In the genomic region with DNA sequence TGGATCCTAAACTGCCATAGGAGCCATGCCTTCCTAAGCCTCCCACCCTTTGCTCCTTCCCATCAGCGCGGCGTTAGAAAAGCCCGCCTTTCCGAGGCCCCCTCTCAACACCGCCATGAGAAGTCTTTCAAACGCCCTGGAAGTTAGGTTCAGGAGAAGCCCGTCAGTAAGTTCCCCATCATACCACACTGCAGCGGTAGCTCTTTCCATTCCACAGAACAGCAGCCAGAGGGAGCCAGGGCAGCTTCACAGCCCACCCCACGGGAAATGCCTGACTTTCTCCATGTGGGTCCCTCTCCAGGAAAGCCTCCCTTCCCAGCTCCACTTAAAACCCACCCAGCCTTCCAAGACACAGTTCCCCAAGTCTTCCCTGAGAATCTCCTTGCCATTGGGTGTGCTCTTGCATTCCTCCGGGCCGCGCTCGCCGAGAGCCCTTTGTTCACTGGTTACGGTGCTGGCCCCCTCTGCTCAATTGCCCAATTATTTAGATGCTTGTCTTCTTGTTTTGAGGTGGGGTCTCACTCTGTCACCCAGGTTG, we compare ENCODE assay signal across 8 cellular contexts. TPM values are rescaled to one million over a fixed set of nuclear protein-coding genes. Genes with fewer than 3 reads are reported as not detected.
DNase-seq lines count a peak whose midpoint lies in the region; ATAC-seq and TF ChIP-seq lines count a peak whose summit lies in the region.

No MANE protein-coding gene starts in this region.

- H3K9me3 ChIP-seq in breast epithelium (no peaks in the 10 kb centered on the region), thyroid gland (no peaks in the 10 kb centered on the region)

- peaks cover 2% of the 10 kb centered on the region for H3K27me3 Mint-ChIP-seq in memory B cell

- H3K27ac Mint-ChIP-seq in memory B cell = peak overlapping the region; percentile 64

- H3K4me1 ChIP-seq in breast epithelium (peaks cover 0 to 9% of the 10 kb centered on the region in 2 donors), thyroid gland (peaks cover 8 to 20% of the 10 kb centered on the region in 2 donors)

- no peaks in the 10 kb centered on the region for H3K27me3 ChIP-seq in breast epithelium
- H3K27me3 ChIP-seq in thyroid gland = no peaks in the 10 kb centered on the region

- H3K4me1 Mint-ChIP-seq in memory B cell = peaks cover 33% of the 10 kb centered on the region

- POLR2A ChIA-PET in HEK293T (lab: Yijun Ruan, JAX) = interaction anchor here (1.0 to 1.4 kb wide), 3 partner anchors 9 to 45 kb away, joined by 3 to 5 read pairs (median 4); a partner anchor contains a TSS

- H3K4me3 Mint-ChIP-seq in memory B cell = peak overlapping the region; percentile 63

- in situ Hi-C loops in ACHN (cut with HindIII; ENCODE audit: low pct_ligation_motif_present, low pct_unique_long_range_greater_than_20kb, low sequenced_read_pairs) = no loop called here

- no peak for ATAC-seq in memory B cell (ENCODE audit: low read depth)
- no peak for ATAC-seq in GM21390 (IDR thresholded peaks at IDR 0.05; ENCODE audit: unreplicated experiment)
- ATAC-seq in HG03521 (IDR thresholded peaks at IDR 0.05; ENCODE audit: unreplicated experiment) = no peak

- peak overlapping the region in 1 of 3 donors; percentile 57 for H3K4me3 ChIP-seq in breast epithelium
- H3K4me3 ChIP-seq in thyroid gland (replicated peaks in 1 of 3) = no peak overlapping the region

- no peak for TF ChIP-seq CTCF in breast epithelium (IDR thresholded peaks at IDR 0.05)
- no peak for TF ChIP-seq CTCF in thyroid gland (IDR thresholded peaks at IDR 0.05)

- TF ChIP-seq POLR2A in breast epithelium (IDR thresholded peaks at IDR 0.05) (no peak), thyroid gland (IDR thresholded peaks at IDR 0.05) (no peak)

- CTCF ChIA-PET in HEK293T (lab: Yijun Ruan, JAX) = interaction anchor here (0.5 to 1.5 kb wide), 6 partner anchors 9 to 85 kb away, joined by 3 to 5 read pairs (median 3); no protein-coding TSS in a partner anchor

- H3K27ac ChIP-seq in breast epithelium (peak overlapping the region; percentile 66 to 83), thyroid gland (peak overlapping the region in 1 of 3 donors; percentile 6)

- no peaks in the 10 kb centered on the region for H3K36me3 Mint-ChIP-seq in memory B cell

- no peaks in the 10 kb centered on the region for H3K9me3 Mint-ChIP-seq in memory B cell

- 79 to 83% methylated on average over 11 to 16 of the region's 16 CpGs for WGBS in thyroid gland, 2 donors

- intact Hi-C loops in breast epithelium (cut with DNase I; ENCODE audit: low total_unique reads) = no loop called here
- intact Hi-C loops in thyroid gland (cut with DNase I) = no loop called here

- H3K36me3 ChIP-seq in breast epithelium (no peaks in the 10 kb centered on the region), thyroid gland (no peaks in the 10 kb centered on the region)

- DNase-seq in ACHN = peak; percentile 51
- DNase-seq in HEK293T (ENCODE audit: extremely low spot score) = peak; percentile 49
- DNase-seq in breast epithelium (ENCODE audit: low spot score in 2 of 2) = no peak
- DNase-seq in memory B cell (ENCODE audit: low spot score in 2 of 2) = no peak
- no peak for DNase-seq in H4 (ENCODE audit: low spot score)
- no peak for DNase-seq in thyroid gland

TF ChIP-seq in HEK293T, 16 proteins besides CTCF, POLR2A, EP300 and RAD21:
- TF ChIP-seq, protein P1, sequence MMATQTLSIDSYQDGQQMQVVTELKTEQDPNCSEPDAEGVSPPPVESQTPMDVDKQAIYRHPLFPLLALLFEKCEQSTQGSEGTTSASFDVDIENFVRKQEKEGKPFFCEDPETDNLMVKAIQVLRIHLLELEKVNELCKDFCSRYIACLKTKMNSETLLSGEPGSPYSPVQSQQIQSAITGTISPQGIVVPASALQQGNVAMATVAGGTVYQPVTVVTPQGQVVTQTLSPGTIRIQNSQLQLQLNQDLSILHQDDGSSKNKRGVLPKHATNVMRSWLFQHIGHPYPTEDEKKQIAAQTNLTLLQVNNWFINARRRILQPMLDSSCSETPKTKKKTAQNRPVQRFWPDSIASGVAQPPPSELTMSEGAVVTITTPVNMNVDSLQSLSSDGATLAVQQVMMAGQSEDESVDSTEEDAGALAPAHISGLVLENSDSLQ (IDR thresholded peaks at IDR 0.05) = no peak

RNA-seq across cellular contexts. Expression of a gene that starts 28.7 kb away (rescaled TPM):
- total RNA-seq in breast epithelium (10 to 100 TPM in 2 of 3 donors, 1 to 10 TPM in 1; 7.6 to 16.2 (median 10.8) TPM), thyroid gland (1 to 10 TPM; 6.2 to 8.4 (median 7.5) TPM)
- 2.5 and 2.9 TPM in 2 replicates for total RNA-seq in H4 (2014; rRNA removed; shearing (Covaris generic))

RNA-seq across cellular contexts. Expression of a gene that starts 44.9 kb away (rescaled TPM):
- total RNA-seq in breast epithelium (10 to 100 TPM; 38.7 to 69.6 (median 41.1) TPM), thyroid gland (10 to 100 TPM; 49.8 to 59.2 (median 54.3) TPM)
- 55.0 and 77.6 TPM in 2 replicates for total RNA-seq in H4 (2014; rRNA removed; shearing (Covaris generic))

RNA-seq across cellular contexts. Expression of a gene that starts 56.0 kb away (rescaled TPM):
- total RNA-seq in breast epithelium (not detected), thyroid gland (not detected)
- not detected in 2 replicates for total RNA-seq in H4 (2014; rRNA removed; shearing (Covaris generic))

Comparison
In these comparisons a context has a peak if more than half of its experiments do, and no peak if none do; other contexts are left out.
1. DNase-seq: peak in ACHN (single experiment) and HEK293T (single experiment); none in breast epithelium (0 of 2), memory B cell (0 of 2), H4 (single experiment) and thyroid gland (0 of 2).